In genomic region chr2:3180082-3180908, GRCh38 we compare ENCODE assay signal across 15 cellular contexts.
DNase-seq lines count a peak whose midpoint lies in the region; ATAC-seq, FAIRE-seq and TF ChIP-seq lines count a peak whose summit lies in the region.
"Had no signal": no experiment of that assay in that cellular context is flagged by ENCODE, and none has a peak within 500 bp of the region (broad histone marks: within the 10 kb centered on the region; RNA-seq: fewer than 3 reads in every experiment).

No MANE protein-coding gene starts in this region.

- no peaks in the 10 kb centered on the region for H3K27me3 ChIP-seq in HepG2 (ENCODE audit: control insufficient read depth in 1 of 2, insufficient read depth in 2 of 2, low read length in 2 of 2)

- no peaks in the 10 kb centered on the region for H3K27me3 Mint-ChIP-seq in activated naive CD8-positive, alpha-beta T cell treated with anti-CD3 and anti-CD28 coated beads, Interleukin-2, amount 50 U/mL, for 24 hours
- no peaks in the 10 kb centered on the region for H3K27me3 Mint-ChIP-seq in activated naive CD8-positive, alpha-beta T cell treated with anti-CD3 and anti-CD28 coated beads for 36 hours
- H3K27me3 Mint-ChIP-seq: activated naive CD4-positive, alpha-beta T cell treated with anti-CD3 and anti-CD28 coated beads, Interleukin-2, amount 50 U/mL, for 24 hours had no signal

- in situ Hi-C loops in HepG2 (cut with HindIII; ENCODE audit: extremely low pct_ligation_motif_present, low pct_unique_long_range_greater_than_20kb) = no loop called here

- BruUV-seq in HepG2 (replicated peaks; lab: Mats Ljungman, UMichigan) = no TSS peak

- intact Hi-C loops in HepG2 (cut with micrococcal nuclease; ENCODE audit: unreplicated experiment) = no loop called here

- no peak for TF ChIP-seq POLR2A in HepG2 (IDR thresholded peaks at IDR 0.05; ENCODE audit: insufficient read depth in 1 of 2, low read depth in 2 of 2, low read length in 2 of 2)

- H3K4me1 ChIP-seq in HepG2 (ENCODE audit: insufficient read depth, low read length) = no peaks in the 10 kb centered on the region
- H3K4me1 ChIP-seq: prostate gland had no signal

- H2AFZ ChIP-seq in HepG2 (ENCODE audit: low read length) = no peak overlapping the region

- H3K4me3 ChIP-seq in HepG2 (replicated peaks in 1 of 3; ENCODE audit: insufficient read depth in 1 of 3, low read depth in 2 of 3, low read length in 3 of 3) = no peak overlapping the region
- H3K4me3 ChIP-seq: prostate gland had no signal

- TF ChIP-seq CTCF in HepG2 (CRISPR knock-in tag; IDR thresholded peaks at IDR 0.05) = no peak

- no peak overlapping the region for H3K4me3 Mint-ChIP-seq in activated naive CD8-positive, alpha-beta T cell treated with anti-CD3 and anti-CD28 coated beads, Interleukin-2, amount 50 U/mL, for 24 hours
- no peak overlapping the region for H3K4me3 Mint-ChIP-seq in activated naive CD8-positive, alpha-beta T cell treated with anti-CD3 and anti-CD28 coated beads for 36 hours
- H3K4me3 Mint-ChIP-seq in stimulated activated effector memory CD8-positive, alpha-beta T cell treated with anti-CD3 and anti-CD28 coated beads, Interleukin-12 subunit alpha, Interleukin-12 subunit beta, amount 100 ng/mL, for 72 hours = no peak overlapping the region
- H3K4me3 Mint-ChIP-seq: activated naive CD4-positive, alpha-beta T cell treated with anti-CD3 and anti-CD28 coated beads, Interleukin-2, amount 50 U/mL, for 24 hours; CD8-positive, alpha-beta T cell; T-helper 2 cell treated with Interferon-gamma antibody and Interleukin-4, amounts not matched to agents 5 μg/mL and 100 μg/mL, for 36 hours had no signal

- H3K9me3 ChIP-seq in HepG2 (ENCODE audit: low read length) = no peaks in the 10 kb centered on the region
- H3K9me3 ChIP-seq: prostate gland had no signal

- H3K36me3 ChIP-seq in HepG2 (replicated peaks in 1 of 2; ENCODE audit: control insufficient read depth in 1 of 2, insufficient read depth in 2 of 2, low read length in 2 of 2) = peaks cover 0 to 8% of the 10 kb centered on the region in 2 experiments; a peak in 3 of 5 replicates
- H3K36me3 ChIP-seq: prostate gland had no signal

- H3K9ac ChIP-seq in HepG2 (ENCODE audit: insufficient read depth, low read depth, low read length) = no peak overlapping the region

- 77% methylated on average over 50 of the region's 50 CpGs for WGBS in HepG2 (ENCODE audit: low lambda C conversion rate)

- peak; percentile 64 for FAIRE-seq in HepG2 (lab: Jason Lieb, UNC)

- H3K36me3 Mint-ChIP-seq in activated naive CD8-positive, alpha-beta T cell treated with anti-CD3 and anti-CD28 coated beads, Interleukin-2, amount 50 U/mL, for 24 hours (ENCODE audit: low read depth) = peaks cover 9% of the 10 kb centered on the region
- H3K36me3 Mint-ChIP-seq in activated naive CD8-positive, alpha-beta T cell treated with anti-CD3 and anti-CD28 coated beads for 36 hours = peaks cover 8% of the 10 kb centered on the region
- peaks cover 7% of the 10 kb centered on the region for H3K36me3 Mint-ChIP-seq in stimulated activated effector memory CD8-positive, alpha-beta T cell treated with anti-CD3 and anti-CD28 coated beads, Interleukin-12 subunit alpha, Interleukin-12 subunit beta, amount 100 ng/mL, for 72 hours

- H3K4me2 ChIP-seq in HepG2 (ENCODE audit: low read depth, low read length) = no peak overlapping the region

- H3K4me1 Mint-ChIP-seq in activated naive CD8-positive, alpha-beta T cell treated with anti-CD3 and anti-CD28 coated beads, Interleukin-2, amount 50 U/mL, for 24 hours = no peaks in the 10 kb centered on the region
- H3K4me1 Mint-ChIP-seq in activated naive CD8-positive, alpha-beta T cell treated with anti-CD3 and anti-CD28 coated beads for 36 hours = no peaks in the 10 kb centered on the region
- H3K4me1 Mint-ChIP-seq in stimulated activated effector memory CD8-positive, alpha-beta T cell treated with anti-CD3 and anti-CD28 coated beads, Interleukin-12 subunit alpha, Interleukin-12 subunit beta, amount 100 ng/mL, for 72 hours = peaks cover 12% of the 10 kb centered on the region
- H3K4me1 Mint-ChIP-seq: activated naive CD4-positive, alpha-beta T cell treated with anti-CD3 and anti-CD28 coated beads, Interleukin-2, amount 50 U/mL, for 24 hours had no signal

- H3K79me2 ChIP-seq in HepG2 (ENCODE audit: insufficient read depth, low read length) = no peaks in the 10 kb centered on the region

- ATAC-seq in activated naive CD8-positive, alpha-beta T cell treated with anti-CD3 and anti-CD28 coated beads, Interleukin-2, amount 50 U/mL, for 24 hours = peak; percentile 6
- ATAC-seq in HepG2 (peak; percentile 18), HG02678 (IDR thresholded peaks at IDR 0.05; ENCODE audit: unreplicated experiment) (no peak), GM18858 (IDR thresholded peaks at IDR 0.05; ENCODE audit: unreplicated experiment) (no peak), HG02571 (IDR thresholded peaks at IDR 0.05; ENCODE audit: unreplicated experiment) (no peak)
- ATAC-seq in stimulated activated effector memory CD8-positive, alpha-beta T cell treated with anti-CD3 and anti-CD28 coated beads, Interleukin-12 subunit alpha, Interleukin-12 subunit beta, amount 100 ng/mL, for 72 hours = no peak
- ATAC-seq: CD8-positive, alpha-beta T cell; left colon had no signal

- H4K20me1 ChIP-seq in HepG2 (ENCODE audit: insufficient read depth, low read length) = no peaks in the 10 kb centered on the region; the same call in 1 of the 2 replicates

- CTCF ChIA-PET in HepG2 (lab: Yijun Ruan, JAX; ENCODE audit: low intra/inter-chr PET ratio, low total read pairs) = no interaction called here

- H3K27ac Mint-ChIP-seq in activated naive CD8-positive, alpha-beta T cell treated with anti-CD3 and anti-CD28 coated beads, Interleukin-2, amount 50 U/mL, for 24 hours = no peak overlapping the region
- H3K27ac Mint-ChIP-seq in activated naive CD8-positive, alpha-beta T cell treated with anti-CD3 and anti-CD28 coated beads for 36 hours = no peak overlapping the region
- H3K27ac Mint-ChIP-seq in stimulated activated effector memory CD8-positive, alpha-beta T cell treated with anti-CD3 and anti-CD28 coated beads, Interleukin-12 subunit alpha, Interleukin-12 subunit beta, amount 100 ng/mL, for 72 hours = peak overlapping the region; percentile 60
- H3K27ac Mint-ChIP-seq: activated naive CD4-positive, alpha-beta T cell treated with anti-CD3 and anti-CD28 coated beads, Interleukin-2, amount 50 U/mL, for 24 hours; CD8-positive, alpha-beta T cell; T-helper 2 cell treated with Interferon-gamma antibody and Interleukin-4, amounts not matched to agents 5 μg/mL and 100 μg/mL, for 36 hours had no signal

- no peak for TF ChIP-seq RAD21 in HepG2 (CRISPR knock-in tag; IDR thresholded peaks at IDR 0.05)

- TF ChIP-seq EP300 in HepG2 (IDR thresholded peaks at IDR 0.05; ENCODE audit: low read depth in 2 of 2, low read length in 2 of 2) (no peak), HepG2 (CRISPR knock-in tag; IDR thresholded peaks at IDR 0.05; ENCODE audit: borderline replicate concordance) (no peak)

- no peaks in the 10 kb centered on the region for H3K9me3 Mint-ChIP-seq in activated naive CD8-positive, alpha-beta T cell treated with anti-CD3 and anti-CD28 coated beads, Interleukin-2, amount 50 U/mL, for 24 hours
- H3K9me3 Mint-ChIP-seq in activated naive CD8-positive, alpha-beta T cell treated with anti-CD3 and anti-CD28 coated beads for 36 hours = no peaks in the 10 kb centered on the region
- H3K9me3 Mint-ChIP-seq in stimulated activated effector memory CD8-positive, alpha-beta T cell treated with anti-CD3 and anti-CD28 coated beads, Interleukin-12 subunit alpha, Interleukin-12 subunit beta, amount 100 ng/mL, for 72 hours = no peaks in the 10 kb centered on the region
- H3K9me3 Mint-ChIP-seq: activated naive CD4-positive, alpha-beta T cell treated with anti-CD3 and anti-CD28 coated beads, Interleukin-2, amount 50 U/mL, for 24 hours; CD8-positive, alpha-beta T cell; T-helper 2 cell treated with Interferon-gamma antibody and Interleukin-4, amounts not matched to agents 5 μg/mL and 100 μg/mL, for 36 hours had no signal

- no peak overlapping the region for H3K27ac ChIP-seq in HepG2 (ENCODE audit: extremely low read length, insufficient read depth, low read length)
- H3K27ac ChIP-seq: prostate gland had no signal

- DNase-seq in activated naive CD8-positive, alpha-beta T cell treated with anti-CD3 and anti-CD28 coated beads, Interleukin-2, amount 50 U/mL, for 24 hours = no peak
- DNase-seq in activated naive CD8-positive, alpha-beta T cell treated with anti-CD3 and anti-CD28 coated beads for 36 hours = no peak
- DNase-seq in dermis blood vessel endothelial cell (peak; percentile 22), HepG2 (ENCODE audit: low spot score) (no peak)
- no peak for DNase-seq in stimulated activated effector memory CD8-positive, alpha-beta T cell treated with anti-CD3 and anti-CD28 coated beads, Interleukin-12 subunit alpha, Interleukin-12 subunit beta, amount 100 ng/mL, for 72 hours (ENCODE audit: low spot score in 2 of 2)
- DNase-seq: CD8-positive, alpha-beta T cell; DMS79 treated with DMSO at 0.1 percent for 48 hours; left colon; SIG-M5 had no signal

- POLR2A ChIA-PET in HepG2 (lab: Yijun Ruan, JAX) = no interaction called here

TF ChIP-seq in HepG2, 621 proteins besides CTCF, POLR2A, EP300 and RAD21 (continues in another document):
- no peak for TF ChIP-seq RFX1 (IDR thresholded peaks at IDR 0.05)
- no peak for TF ChIP-seq ZBTB1 (CRISPR knock-in tag; IDR thresholded peaks at IDR 0.05; ENCODE audit: borderline replicate concordance)
- TF ChIP-seq ZBTB43 (CRISPR knock-in tag; conservative IDR thresholded peaks at IDR 0.05) = no peak
- no peak for TF ChIP-seq ZFYVE20 (CRISPR knock-in tag; IDR thresholded peaks at IDR 0.05; ENCODE audit: borderline replicate concordance, low read depth)
- TF ChIP-seq ZNF83 (CRISPR knock-in tag; IDR thresholded peaks at IDR 0.05; ENCODE audit: borderline replicate concordance) = no peak
- no peak for TF ChIP-seq MTA1 (CRISPR knock-in tag; IDR thresholded peaks at IDR 0.05; ENCODE audit: borderline replicate concordance)
- TF ChIP-seq SPEN (CRISPR knock-in tag; IDR thresholded peaks at IDR 0.05; ENCODE audit: low read depth) = no peak
- TF ChIP-seq KLF15 (CRISPR knock-in tag; IDR thresholded peaks at IDR 0.05; ENCODE audit: borderline replicate concordance) = no peak
- TF ChIP-seq ZNF781 (CRISPR knock-in tag; IDR thresholded peaks at IDR 0.05; ENCODE audit: borderline replicate concordance, not compliant biosample characterization) = no peak
- no peak for TF ChIP-seq SYNCRIP (IDR thresholded peaks at IDR 0.05; ENCODE audit: insufficient read depth, low read depth, low read length)

Comparison
In these comparisons a context has a peak if more than half of its experiments do, and no peak if none do; other contexts are left out.
1. ATAC-seq: peak in activated naive CD8-positive, alpha-beta T cell treated with anti-CD3 and anti-CD28 coated beads, Interleukin-2, amount 50 U/mL, for 24 hours (single experiment) and HepG2 (single experiment); none in stimulated activated effector memory CD8-positive, alpha-beta T cell treated with anti-CD3 and anti-CD28 coated beads, Interleukin-12 subunit alpha, Interleukin-12 subunit beta, amount 100 ng/mL, for 72 hours (single experiment), HG02678 (single experiment), GM18858 (single experiment) and HG02571 (single experiment).